20 cellular contexts compared by ENCODE assay signal in genomic region chr15:22099289-22099891, GRCh38. TPM values are rescaled to one million over a fixed set of nuclear protein-coding genes. Genes with fewer than 3 reads are reported as not detected.
DNase-seq lines count a peak whose midpoint lies in the region; ATAC-seq and TF ChIP-seq lines count a peak whose summit lies in the region.
"Not testable (repeated sequence)": the region's sequence is repeated elsewhere in the genome, so short reads cannot be mapped to it uniquely, and the experiment has no call there.
"Had no signal": no experiment of that assay in that cellular context is flagged by ENCODE, and none has a peak within 500 bp of the region (broad histone marks: within the 10 kb centered on the region; RNA-seq: fewer than 3 reads in every experiment).

No MANE protein-coding gene starts in this region.

- H3K27me3 ChIP-seq in DND-41 (ENCODE audit: insufficient read depth, low read length, poor library complexity) = not testable (repeated sequence)

- not testable (repeated sequence) for H3K36me3 Mint-ChIP-seq in activated T-cell treated with anti-CD3 and anti-CD28 coated beads, Interleukin-2, amount 50 U/mL, for 72 hours (ENCODE audit: insufficient read depth in 2 of 2); stimulated activated effector memory CD8-positive, alpha-beta T cell treated with anti-CD3 and anti-CD28 coated beads, Interleukin-12 subunit alpha, Interleukin-12 subunit beta, amount 100 ng/mL, for 72 hours

- H3K27ac ChIP-seq in DND-41 (ENCODE audit: low read length) = not testable (repeated sequence)

- H3K9ac ChIP-seq in DND-41 (ENCODE audit: low read depth, low read length) = not testable (repeated sequence)

- not testable (repeated sequence) for H3K9me3 Mint-ChIP-seq in activated T-cell treated with anti-CD3 and anti-CD28 coated beads, Interleukin-2, amount 50 U/mL, for 72 hours; stimulated activated effector memory CD8-positive, alpha-beta T cell treated with anti-CD3 and anti-CD28 coated beads, Interleukin-12 subunit alpha, Interleukin-12 subunit beta, amount 100 ng/mL, for 72 hours

- H3K4me1 ChIP-seq in DND-41 (ENCODE audit: insufficient read depth, low read length) = not testable (repeated sequence)

- not testable (repeated sequence) for H3K27me3 Mint-ChIP-seq in activated T-cell treated with anti-CD3 and anti-CD28 coated beads, Interleukin-2, amount 50 U/mL, for 72 hours (ENCODE audit: low read depth)

- ATAC-seq in DND-41 (ENCODE audit: insufficient read depth, low read depth) (peak; percentile 81), GM18907 (IDR thresholded peaks at IDR 0.05; ENCODE audit: unreplicated experiment) (peak; percentile 90), GM21367 (IDR thresholded peaks at IDR 0.05; ENCODE audit: unreplicated experiment) (peak; percentile 80), HG02642 (IDR thresholded peaks at IDR 0.05; ENCODE audit: poor library complexity, unreplicated experiment) (peak; percentile 85), HG03064 (IDR thresholded peaks at IDR 0.05; ENCODE audit: low read depth, unreplicated experiment) (peak; percentile 59), HG03565 (IDR thresholded peaks at IDR 0.05; ENCODE audit: unreplicated experiment) (peak; percentile 82)
- ATAC-seq in activated T-cell treated with anti-CD3 and anti-CD28 coated beads, Interleukin-2, amount 50 U/mL, for 72 hours (replicated peaks in 1 of 2) = peak; percentile 77 to 86
- peak; percentile 71 for ATAC-seq in stimulated activated effector memory CD8-positive, alpha-beta T cell treated with anti-CD3 and anti-CD28 coated beads, Interleukin-12 subunit alpha, Interleukin-12 subunit beta, amount 100 ng/mL, for 72 hours

- H3K4me3 ChIP-seq in DND-41 (ENCODE audit: low read depth in 1 of 2, low read length in 2 of 2) = not testable (repeated sequence)

- TF ChIP-seq CTCF in DND-41 (IDR thresholded peaks at IDR 0.05; ENCODE audit: borderline replicate concordance, extremely low read depth, low read length, poor library complexity, severe bottlenecking) = not testable (repeated sequence)

- H4K20me1 ChIP-seq in DND-41 (ENCODE audit: insufficient read depth, low read length) = not testable (repeated sequence)

- H3K4me1 Mint-ChIP-seq in activated T-cell treated with anti-CD3 and anti-CD28 coated beads, Interleukin-2, amount 50 U/mL, for 72 hours (ENCODE audit: low read depth); stimulated activated effector memory CD8-positive, alpha-beta T cell treated with anti-CD3 and anti-CD28 coated beads, Interleukin-12 subunit alpha, Interleukin-12 subunit beta, amount 100 ng/mL, for 72 hours: not testable (repeated sequence)

- H2AFZ ChIP-seq in DND-41 (ENCODE audit: low read depth, low read length) = not testable (repeated sequence)

- H3K36me3 ChIP-seq in DND-41 (ENCODE audit: insufficient read depth, low read length) = not testable (repeated sequence)

- DNase-seq in DND-41; activated T-cell treated with anti-CD3 and anti-CD28 coated beads, Interleukin-2, amount 50 U/mL, for 72 hours; stimulated activated effector memory CD8-positive, alpha-beta T cell treated with anti-CD3 and anti-CD28 coated beads, Interleukin-12 subunit alpha, Interleukin-12 subunit beta, amount 100 ng/mL, for 72 hours (ENCODE audit: low spot score in 2 of 2): not testable (repeated sequence)

- H3K27ac Mint-ChIP-seq in activated T-cell treated with anti-CD3 and anti-CD28 coated beads, Interleukin-2, amount 50 U/mL, for 72 hours; stimulated activated effector memory CD8-positive, alpha-beta T cell treated with anti-CD3 and anti-CD28 coated beads, Interleukin-12 subunit alpha, Interleukin-12 subunit beta, amount 100 ng/mL, for 72 hours: not testable (repeated sequence)

- not testable (repeated sequence) for H3K4me2 ChIP-seq in DND-41 (ENCODE audit: insufficient read depth, low read length)

- not testable (repeated sequence) for H3K9me3 ChIP-seq in DND-41 (ENCODE audit: insufficient read depth, low read length, severe bottlenecking)

- not testable (repeated sequence) for H3K4me3 Mint-ChIP-seq in activated T-cell treated with anti-CD3 and anti-CD28 coated beads, Interleukin-2, amount 50 U/mL, for 72 hours; stimulated activated effector memory CD8-positive, alpha-beta T cell treated with anti-CD3 and anti-CD28 coated beads, Interleukin-12 subunit alpha, Interleukin-12 subunit beta, amount 100 ng/mL, for 72 hours

- H3K79me2 ChIP-seq in DND-41 (ENCODE audit: insufficient read depth, low read length) = not testable (repeated sequence)

RNA-seq across cellular contexts. Expression of gene OR4M2, which starts 19.1 kb away (rescaled TPM):
- not detected for total RNA-seq in activated T-cell treated with anti-CD3 and anti-CD28 coated beads, Interleukin-2, amount 50 U/mL, for 72 hours
- total RNA-seq: astrocyte, cerebellum, esophagus mucosa, G401, gastrocnemius medialis, H7, LHCN-M2, lower lobe of right lung, occipital lobe, PC-9, renal cortical epithelial cell, SJCRH30 had no signal
